ENCODE assay signal across 1 cellular context in the genomic region with DNA sequence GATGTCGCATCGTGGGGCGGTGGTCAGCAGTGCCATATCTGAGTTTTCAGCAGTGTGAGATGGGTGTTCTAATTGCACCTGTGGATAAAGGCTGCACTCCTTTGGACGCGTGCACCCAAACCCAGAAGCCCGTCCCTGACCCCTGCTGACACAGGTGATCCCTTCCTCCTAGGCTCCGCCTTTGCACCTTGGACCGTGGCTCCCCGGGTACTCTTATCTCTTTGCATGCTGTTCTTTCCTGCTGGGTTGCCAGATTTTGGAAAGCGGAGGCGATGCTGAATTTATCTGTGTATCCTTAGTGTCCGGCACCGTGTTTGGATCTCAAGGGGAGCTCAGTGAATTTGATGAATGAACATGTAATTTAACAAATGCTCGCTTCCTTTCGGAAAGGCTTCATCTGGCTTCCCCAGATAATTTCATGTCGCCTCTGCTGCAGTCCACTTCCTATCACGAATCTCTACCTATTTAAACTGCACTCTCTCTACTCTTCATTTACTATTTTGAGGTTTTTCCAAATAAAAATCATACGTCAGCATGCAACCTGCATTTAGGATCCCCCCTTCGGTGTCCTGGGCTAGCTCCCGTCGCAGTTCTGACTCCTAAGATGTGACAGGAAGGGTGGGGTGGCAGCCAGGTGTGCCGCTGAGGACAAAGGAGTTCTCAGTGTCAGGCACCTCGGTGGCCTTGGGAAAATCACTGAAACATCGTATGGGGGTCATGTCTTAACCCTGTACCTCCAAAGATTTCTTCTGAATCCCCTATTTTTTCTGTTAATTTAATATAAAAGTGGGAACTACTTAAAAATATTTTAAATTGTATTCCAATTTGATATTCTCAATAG.
TF ChIP-seq lines count a peak whose summit lies in the region.

No MANE protein-coding gene starts in this region.

TF ChIP-seq in HepG2, 621 proteins besides CTCF, POLR2A, EP300 and RAD21 (continued from another document and continues in another):
- TF ChIP-seq DR1 (CRISPR knock-in tag; IDR thresholded peaks at IDR 0.05) (no peak), SRSF1 (optimal IDR thresholded peaks at IDR 0.05; ENCODE audit: low read depth, low read length) (peak; percentile 7), POLR2AphosphoS5 (IDR thresholded peaks at IDR 0.05; ENCODE audit: low read depth, low read length) (0 out of 2 replicates have a peak, but pooled peaks have one; percentile 45), ZNF292 (CRISPR knock-in tag; IDR thresholded peaks at IDR 0.05; ENCODE audit: borderline replicate concordance, low read depth) (0 out of 2 replicates have a peak, but pooled peaks have one; percentile 28), NCOR1 (IDR thresholded peaks at IDR 0.05; ENCODE audit: borderline replicate concordance, low read length) (peak; percentile 69), CC2D1A (CRISPR knock-in tag; IDR thresholded peaks at IDR 0.05) (no peak), STAG1 (CRISPR knock-in tag; IDR thresholded peaks at IDR 0.05) (peak; percentile 2), ZNF891 (CRISPR knock-in tag; IDR thresholded peaks at IDR 0.05) (no peak), MXI1 (IDR thresholded peaks at IDR 0.05; ENCODE audit: borderline replicate concordance, low read depth, low read length) (no peak), SP5 (CRISPR knock-in tag; IDR thresholded peaks at IDR 0.05; ENCODE audit: borderline replicate concordance, low read depth) (peak; percentile 32), ZNF44 (CRISPR knock-in tag; IDR thresholded peaks at IDR 0.05) (peak; percentile 77), NFATC3 (CRISPR knock-in tag; IDR thresholded peaks at IDR 0.05) (peak; percentile 53; the same call in 1 of the 2 replicates), SP1 (IDR thresholded peaks at IDR 0.05) (no peak), SP1 (CRISPR knock-in tag; IDR thresholded peaks at IDR 0.05) (0 out of 2 replicates have a peak, but pooled peaks have one; percentile 20), NR2C2 (CRISPR knock-in tag; IDR thresholded peaks at IDR 0.05; ENCODE audit: borderline replicate concordance) (peak; percentile 36; the same call in 1 of the 2 replicates), ZNF782 (CRISPR knock-in tag; IDR thresholded peaks at IDR 0.05; ENCODE audit: borderline replicate concordance) (no peak), ZEB1 (IDR thresholded peaks at IDR 0.05; ENCODE audit: insufficient replicate concordance, low read depth) (peak; percentile 91), SSRP1 (CRISPR knock-in tag; IDR thresholded peaks at IDR 0.05) (0 out of 2 replicates have a peak, but pooled peaks have one; percentile 18), RARA (CRISPR knock-in tag; IDR thresholded peaks at IDR 0.05) (peak; percentile 85), PPARG (CRISPR knock-in tag; conservative IDR thresholded peaks at IDR 0.05) (0 out of 2 replicates have a peak, but pooled peaks have one; percentile 30), JUNB (CRISPR knock-in tag; IDR thresholded peaks at IDR 0.05; ENCODE audit: borderline replicate concordance) (peak; percentile 11; the same call in 1 of the 2 replicates)
- TF ChIP-seq, protein P1, sequence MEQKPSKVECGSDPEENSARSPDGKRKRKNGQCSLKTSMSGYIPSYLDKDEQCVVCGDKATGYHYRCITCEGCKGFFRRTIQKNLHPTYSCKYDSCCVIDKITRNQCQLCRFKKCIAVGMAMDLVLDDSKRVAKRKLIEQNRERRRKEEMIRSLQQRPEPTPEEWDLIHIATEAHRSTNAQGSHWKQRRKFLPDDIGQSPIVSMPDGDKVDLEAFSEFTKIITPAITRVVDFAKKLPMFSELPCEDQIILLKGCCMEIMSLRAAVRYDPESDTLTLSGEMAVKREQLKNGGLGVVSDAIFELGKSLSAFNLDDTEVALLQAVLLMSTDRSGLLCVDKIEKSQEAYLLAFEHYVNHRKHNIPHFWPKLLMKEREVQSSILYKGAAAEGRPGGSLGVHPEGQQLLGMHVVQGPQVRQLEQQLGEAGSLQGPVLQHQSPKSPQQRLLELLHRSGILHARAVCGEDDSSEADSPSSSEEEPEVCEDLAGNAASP (CRISPR knock-in tag; IDR thresholded peaks at IDR 0.05; ENCODE audit: borderline replicate concordance), result peak; percentile 63
- TF ChIP-seq, protein P2, sequence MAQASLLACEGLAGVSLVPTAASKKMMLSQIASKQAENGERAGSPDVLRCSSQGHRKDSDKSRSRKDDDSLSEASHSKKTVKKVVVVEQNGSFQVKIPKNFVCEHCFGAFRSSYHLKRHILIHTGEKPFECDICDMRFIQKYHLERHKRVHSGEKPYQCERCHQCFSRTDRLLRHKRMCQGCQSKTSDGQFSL (CRISPR knock-in tag; IDR thresholded peaks at IDR 0.05), result no peak
- TF ChIP-seq, protein P3, sequence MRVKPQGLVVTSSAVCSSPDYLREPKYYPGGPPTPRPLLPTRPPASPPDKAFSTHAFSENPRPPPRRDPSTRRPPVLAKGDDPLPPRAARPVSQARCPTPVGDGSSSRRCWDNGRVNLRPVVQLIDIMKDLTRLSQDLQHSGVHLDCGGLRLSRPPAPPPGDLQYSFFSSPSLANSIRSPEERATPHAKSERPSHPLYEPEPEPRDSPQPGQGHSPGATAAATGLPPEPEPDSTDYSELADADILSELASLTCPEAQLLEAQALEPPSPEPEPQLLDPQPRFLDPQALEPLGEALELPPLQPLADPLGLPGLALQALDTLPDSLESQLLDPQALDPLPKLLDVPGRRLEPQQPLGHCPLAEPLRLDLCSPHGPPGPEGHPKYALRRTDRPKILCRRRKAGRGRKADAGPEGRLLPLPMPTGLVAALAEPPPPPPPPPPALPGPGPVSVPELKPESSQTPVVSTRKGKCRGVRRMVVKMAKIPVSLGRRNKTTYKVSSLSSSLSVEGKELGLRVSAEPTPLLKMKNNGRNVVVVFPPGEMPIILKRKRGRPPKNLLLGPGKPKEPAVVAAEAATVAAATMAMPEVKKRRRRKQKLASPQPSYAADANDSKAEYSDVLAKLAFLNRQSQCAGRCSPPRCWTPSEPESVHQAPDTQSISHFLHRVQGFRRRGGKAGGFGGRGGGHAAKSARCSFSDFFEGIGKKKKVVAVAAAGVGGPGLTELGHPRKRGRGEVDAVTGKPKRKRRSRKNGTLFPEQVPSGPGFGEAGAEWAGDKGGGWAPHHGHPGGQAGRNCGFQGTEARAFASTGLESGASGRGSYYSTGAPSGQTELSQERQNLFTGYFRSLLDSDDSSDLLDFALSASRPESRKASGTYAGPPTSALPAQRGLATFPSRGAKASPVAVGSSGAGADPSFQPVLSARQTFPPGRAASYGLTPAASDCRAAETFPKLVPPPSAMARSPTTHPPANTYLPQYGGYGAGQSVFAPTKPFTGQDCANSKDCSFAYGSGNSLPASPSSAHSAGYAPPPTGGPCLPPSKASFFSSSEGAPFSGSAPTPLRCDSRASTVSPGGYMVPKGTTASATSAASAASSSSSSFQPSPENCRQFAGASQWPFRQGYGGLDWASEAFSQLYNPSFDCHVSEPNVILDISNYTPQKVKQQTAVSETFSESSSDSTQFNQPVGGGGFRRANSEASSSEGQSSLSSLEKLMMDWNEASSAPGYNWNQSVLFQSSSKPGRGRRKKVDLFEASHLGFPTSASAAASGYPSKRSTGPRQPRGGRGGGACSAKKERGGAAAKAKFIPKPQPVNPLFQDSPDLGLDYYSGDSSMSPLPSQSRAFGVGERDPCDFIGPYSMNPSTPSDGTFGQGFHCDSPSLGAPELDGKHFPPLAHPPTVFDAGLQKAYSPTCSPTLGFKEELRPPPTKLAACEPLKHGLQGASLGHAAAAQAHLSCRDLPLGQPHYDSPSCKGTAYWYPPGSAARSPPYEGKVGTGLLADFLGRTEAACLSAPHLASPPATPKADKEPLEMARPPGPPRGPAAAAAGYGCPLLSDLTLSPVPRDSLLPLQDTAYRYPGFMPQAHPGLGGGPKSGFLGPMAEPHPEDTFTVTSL (CRISPR knock-in tag; IDR thresholded peaks at IDR 0.05; ENCODE audit: borderline replicate concordance), result peak; percentile 28; the same call in 1 of the 2 replicates
- TF ChIP-seq, protein P4, sequence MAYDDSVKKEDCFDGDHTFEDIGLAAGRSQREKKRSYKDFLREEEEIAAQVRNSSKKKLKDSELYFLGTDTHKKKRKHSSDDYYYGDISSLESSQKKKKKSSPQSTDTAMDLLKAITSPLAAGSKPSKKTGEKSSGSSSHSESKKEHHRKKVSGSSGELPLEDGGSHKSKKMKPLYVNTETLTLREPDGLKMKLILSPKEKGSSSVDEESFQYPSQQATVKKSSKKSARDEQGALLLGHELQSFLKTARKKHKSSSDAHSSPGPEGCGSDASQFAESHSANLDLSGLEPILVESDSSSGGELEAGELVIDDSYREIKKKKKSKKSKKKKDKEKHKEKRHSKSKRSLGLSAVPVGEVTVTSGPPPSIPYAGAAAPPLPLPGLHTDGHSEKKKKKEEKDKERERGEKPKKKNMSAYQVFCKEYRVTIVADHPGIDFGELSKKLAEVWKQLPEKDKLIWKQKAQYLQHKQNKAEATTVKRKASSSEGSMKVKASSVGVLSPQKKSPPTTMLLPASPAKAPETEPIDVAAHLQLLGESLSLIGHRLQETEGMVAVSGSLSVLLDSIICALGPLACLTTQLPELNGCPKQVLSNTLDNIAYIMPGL (CRISPR knock-in tag; IDR thresholded peaks at IDR 0.05; ENCODE audit: borderline replicate concordance in 1 of 2, low read depth in 1 of 2), result peak in 1 of 2 experiments; percentile 13; a peak in 1 of 4 replicates
- TF ChIP-seq, protein P5, sequence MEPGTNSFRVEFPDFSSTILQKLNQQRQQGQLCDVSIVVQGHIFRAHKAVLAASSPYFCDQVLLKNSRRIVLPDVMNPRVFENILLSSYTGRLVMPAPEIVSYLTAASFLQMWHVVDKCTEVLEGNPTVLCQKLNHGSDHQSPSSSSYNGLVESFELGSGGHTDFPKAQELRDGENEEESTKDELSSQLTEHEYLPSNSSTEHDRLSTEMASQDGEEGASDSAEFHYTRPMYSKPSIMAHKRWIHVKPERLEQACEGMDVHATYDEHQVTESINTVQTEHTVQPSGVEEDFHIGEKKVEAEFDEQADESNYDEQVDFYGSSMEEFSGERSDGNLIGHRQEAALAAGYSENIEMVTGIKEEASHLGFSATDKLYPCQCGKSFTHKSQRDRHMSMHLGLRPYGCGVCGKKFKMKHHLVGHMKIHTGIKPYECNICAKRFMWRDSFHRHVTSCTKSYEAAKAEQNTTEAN (CRISPR knock-in tag; conservative IDR thresholded peaks at IDR 0.05), result 0 out of 2 replicates have a peak, but pooled peaks have one; percentile 14
- TF ChIP-seq, protein P6, sequence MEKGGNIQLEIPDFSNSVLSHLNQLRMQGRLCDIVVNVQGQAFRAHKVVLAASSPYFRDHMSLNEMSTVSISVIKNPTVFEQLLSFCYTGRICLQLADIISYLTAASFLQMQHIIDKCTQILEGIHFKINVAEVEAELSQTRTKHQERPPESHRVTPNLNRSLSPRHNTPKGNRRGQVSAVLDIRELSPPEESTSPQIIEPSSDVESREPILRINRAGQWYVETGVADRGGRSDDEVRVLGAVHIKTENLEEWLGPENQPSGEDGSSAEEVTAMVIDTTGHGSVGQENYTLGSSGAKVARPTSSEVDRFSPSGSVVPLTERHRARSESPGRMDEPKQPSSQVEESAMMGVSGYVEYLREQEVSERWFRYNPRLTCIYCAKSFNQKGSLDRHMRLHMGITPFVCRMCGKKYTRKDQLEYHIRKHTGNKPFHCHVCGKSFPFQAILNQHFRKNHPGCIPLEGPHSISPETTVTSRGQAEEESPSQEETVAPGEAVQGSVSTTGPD (CRISPR knock-in tag; IDR thresholded peaks at IDR 0.05), result no peak
- TF ChIP-seq, protein P7, sequence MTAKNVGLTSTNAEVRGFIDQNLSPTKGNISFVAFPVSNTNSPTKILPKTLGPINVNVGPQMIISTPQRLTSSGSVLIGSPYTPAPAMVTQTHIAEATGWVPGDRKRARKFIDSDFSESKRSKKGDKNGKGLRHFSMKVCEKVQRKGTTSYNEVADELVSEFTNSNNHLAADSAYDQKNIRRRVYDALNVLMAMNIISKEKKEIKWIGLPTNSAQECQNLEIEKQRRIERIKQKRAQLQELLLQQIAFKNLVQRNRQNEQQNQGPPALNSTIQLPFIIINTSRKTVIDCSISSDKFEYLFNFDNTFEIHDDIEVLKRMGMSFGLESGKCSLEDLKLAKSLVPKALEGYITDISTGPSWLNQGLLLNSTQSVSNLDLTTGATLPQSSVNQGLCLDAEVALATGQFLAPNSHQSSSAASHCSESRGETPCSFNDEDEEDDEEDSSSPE (CRISPR knock-in tag; IDR thresholded peaks at IDR 0.05), result no peak
- TF ChIP-seq, protein P8, sequence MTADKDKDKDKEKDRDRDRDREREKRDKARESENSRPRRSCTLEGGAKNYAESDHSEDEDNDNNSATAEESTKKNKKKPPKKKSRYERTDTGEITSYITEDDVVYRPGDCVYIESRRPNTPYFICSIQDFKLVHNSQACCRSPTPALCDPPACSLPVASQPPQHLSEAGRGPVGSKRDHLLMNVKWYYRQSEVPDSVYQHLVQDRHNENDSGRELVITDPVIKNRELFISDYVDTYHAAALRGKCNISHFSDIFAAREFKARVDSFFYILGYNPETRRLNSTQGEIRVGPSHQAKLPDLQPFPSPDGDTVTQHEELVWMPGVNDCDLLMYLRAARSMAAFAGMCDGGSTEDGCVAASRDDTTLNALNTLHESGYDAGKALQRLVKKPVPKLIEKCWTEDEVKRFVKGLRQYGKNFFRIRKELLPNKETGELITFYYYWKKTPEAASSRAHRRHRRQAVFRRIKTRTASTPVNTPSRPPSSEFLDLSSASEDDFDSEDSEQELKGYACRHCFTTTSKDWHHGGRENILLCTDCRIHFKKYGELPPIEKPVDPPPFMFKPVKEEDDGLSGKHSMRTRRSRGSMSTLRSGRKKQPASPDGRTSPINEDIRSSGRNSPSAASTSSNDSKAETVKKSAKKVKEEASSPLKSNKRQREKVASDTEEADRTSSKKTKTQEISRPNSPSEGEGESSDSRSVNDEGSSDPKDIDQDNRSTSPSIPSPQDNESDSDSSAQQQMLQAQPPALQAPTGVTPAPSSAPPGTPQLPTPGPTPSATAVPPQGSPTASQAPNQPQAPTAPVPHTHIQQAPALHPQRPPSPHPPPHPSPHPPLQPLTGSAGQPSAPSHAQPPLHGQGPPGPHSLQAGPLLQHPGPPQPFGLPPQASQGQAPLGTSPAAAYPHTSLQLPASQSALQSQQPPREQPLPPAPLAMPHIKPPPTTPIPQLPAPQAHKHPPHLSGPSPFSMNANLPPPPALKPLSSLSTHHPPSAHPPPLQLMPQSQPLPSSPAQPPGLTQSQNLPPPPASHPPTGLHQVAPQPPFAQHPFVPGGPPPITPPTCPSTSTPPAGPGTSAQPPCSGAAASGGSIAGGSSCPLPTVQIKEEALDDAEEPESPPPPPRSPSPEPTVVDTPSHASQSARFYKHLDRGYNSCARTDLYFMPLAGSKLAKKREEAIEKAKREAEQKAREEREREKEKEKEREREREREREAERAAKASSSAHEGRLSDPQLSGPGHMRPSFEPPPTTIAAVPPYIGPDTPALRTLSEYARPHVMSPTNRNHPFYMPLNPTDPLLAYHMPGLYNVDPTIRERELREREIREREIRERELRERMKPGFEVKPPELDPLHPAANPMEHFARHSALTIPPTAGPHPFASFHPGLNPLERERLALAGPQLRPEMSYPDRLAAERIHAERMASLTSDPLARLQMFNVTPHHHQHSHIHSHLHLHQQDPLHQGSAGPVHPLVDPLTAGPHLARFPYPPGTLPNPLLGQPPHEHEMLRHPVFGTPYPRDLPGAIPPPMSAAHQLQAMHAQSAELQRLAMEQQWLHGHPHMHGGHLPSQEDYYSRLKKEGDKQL (CRISPR knock-in tag; IDR thresholded peaks at IDR 0.05; ENCODE audit: low read depth), result no peak
